ENCODE assay signal across 16 cellular contexts in genomic region chr9:120336021-120336752, GRCh38.
DNase-seq lines count a peak whose midpoint lies in the region; ATAC-seq, FAIRE-seq and TF ChIP-seq lines count a peak whose summit lies in the region.
"Had no signal": no experiment of that assay in that cellular context is flagged by ENCODE, and none has a peak within 500 bp of the region (broad histone marks: within the 10 kb centered on the region; RNA-seq: fewer than 3 reads in every experiment).

No MANE protein-coding gene starts in this region.

- DNase-seq in activated T-cell treated with anti-CD3 and anti-CD28 coated beads, Interleukin-2, amount 50 U/mL, for 24 hours, result peak; percentile 31
- DNase-seq in activated T-cell treated with anti-CD3 and anti-CD28 coated beads, Interleukin-2, amount 50 U/mL, for 1 hour, result no peak
- DNase-seq in IMR-90 (peak; percentile 7), astrocyte (ENCODE audit: low read depth) (no peak), RPMI8226 (no peak), COLO829 (ENCODE audit: low spot score) (no peak)
- DNase-seq in stimulated activated effector memory CD8-positive, alpha-beta T cell treated with anti-CD3 and anti-CD28 coated beads, Interleukin-12 subunit alpha, Interleukin-12 subunit beta, amount 100 ng/mL, for 72 hours (ENCODE audit: low spot score in 2 of 2), result no peak
- DNase-seq: foreskin melanocyte, immature natural killer cell, mucosa of descending colon, NCI-H1436 treated with DMSO at 0.1 percent for 48 hours, OCI-M1, upper lobe of right lung had no signal

- H2AK5ac ChIP-seq in IMR-90 (ENCODE audit: low read depth, low read length), result no peak overlapping the region

- WGBS in IMR-90 (ENCODE audit: extremely low coverage in 2 of 2, insufficient read length in 1 of 2), 2 experiments, result 80% methylated on average over 1 of the region's 6 CpGs; no CpG with 5 or more reads in 1 of the 2 experiments

- intact Hi-C loops in IMR-90 (cut with micrococcal nuclease), result no loop called here

- no peak overlapping the region for H4K8ac ChIP-seq in IMR-90 (ENCODE audit: low read depth in 2 of 2, low read length in 2 of 2)

- H3K4me2 ChIP-seq in IMR-90 (ENCODE audit: low read depth, low read length) (no peak overlapping the region), astrocyte (ENCODE audit: low read length) (no peak overlapping the region)

- no peaks in the 10 kb centered on the region for H3K9me3 Mint-ChIP-seq in activated T-cell treated with anti-CD3 and anti-CD28 coated beads, Interleukin-2, amount 50 U/mL, for 24 hours
- H3K9me3 Mint-ChIP-seq in astrocyte (ENCODE audit: unreplicated experiment), result peaks cover 2% of the 10 kb centered on the region
- peaks cover 1% of the 10 kb centered on the region for H3K9me3 Mint-ChIP-seq in stimulated activated effector memory CD8-positive, alpha-beta T cell treated with anti-CD3 and anti-CD28 coated beads, Interleukin-12 subunit alpha, Interleukin-12 subunit beta, amount 100 ng/mL, for 72 hours
- H3K9me3 Mint-ChIP-seq: immature natural killer cell had no signal

- H2BK15ac ChIP-seq in IMR-90 (ENCODE audit: low read depth, low read length), result no peak overlapping the region

- TF ChIP-seq POLR2A in IMR-90 (IDR thresholded peaks at IDR 0.05; ENCODE audit: low read depth, low read length), result no peak

- H3K4me3 ChIP-seq in IMR-90 (ENCODE audit: insufficient read depth, low read depth, low read length) (no peak overlapping the region), astrocyte (ENCODE audit: insufficient read depth, low read depth, low read length) (no peak overlapping the region)
- H3K4me3 ChIP-seq: mucosa of descending colon, upper lobe of right lung had no signal

- no peak for FAIRE-seq in astrocyte (lab: Jason Lieb, UNC)

- H4K5ac ChIP-seq in IMR-90 (ENCODE audit: low read depth, low read length), result no peak overlapping the region

- H2AK9ac ChIP-seq in IMR-90 (replicated peaks; ENCODE audit: low read depth, low read length, poor library complexity), result no peak overlapping the region

- no peak overlapping the region for H3K23ac ChIP-seq in IMR-90 (ENCODE audit: low read depth, low read length)

- no peak for ATAC-seq in IMR-90 (ENCODE audit: low read depth)
- peak; percentile 96 for ATAC-seq in stimulated activated effector memory CD8-positive, alpha-beta T cell treated with anti-CD3 and anti-CD28 coated beads, Interleukin-12 subunit alpha, Interleukin-12 subunit beta, amount 100 ng/mL, for 72 hours
- ATAC-seq in GM18520 (IDR thresholded peaks at IDR 0.05; ENCODE audit: unreplicated experiment), result no peak
- ATAC-seq: mucosa of descending colon, SK-N-SH treated with all-trans-retinoic acid at 6 μM for 48 hours, upper lobe of right lung had no signal

- H4K20me1 ChIP-seq in IMR-90 (ENCODE audit: insufficient read depth, low read length) (no peaks in the 10 kb centered on the region), astrocyte (ENCODE audit: insufficient read depth, low read length) (no peaks in the 10 kb centered on the region)

- H3K36me3 ChIP-seq in IMR-90 (ENCODE audit: control insufficient read depth, insufficient read depth, low read length) (no peaks in the 10 kb centered on the region), astrocyte (ENCODE audit: insufficient read depth, low read length) (no peaks in the 10 kb centered on the region)
- H3K36me3 ChIP-seq: upper lobe of right lung had no signal

- H2AFZ ChIP-seq in IMR-90 (replicated peaks; ENCODE audit: low read length, poor library complexity), result no peak overlapping the region
- H2AFZ ChIP-seq in astrocyte (ENCODE audit: low read depth, low read length), result no peak overlapping the region
- H2AFZ ChIP-seq: parathyroid adenoma had no signal

- peak overlapping the region; percentile 8 for H3K27ac Mint-ChIP-seq in activated T-cell treated with anti-CD3 and anti-CD28 coated beads, Interleukin-2, amount 50 U/mL, for 24 hours
- H3K27ac Mint-ChIP-seq in astrocyte (ENCODE audit: unreplicated experiment), result peak overlapping the region; percentile 44
- H3K27ac Mint-ChIP-seq in stimulated activated effector memory CD8-positive, alpha-beta T cell treated with anti-CD3 and anti-CD28 coated beads, Interleukin-12 subunit alpha, Interleukin-12 subunit beta, amount 100 ng/mL, for 72 hours, result no peak overlapping the region
- H3K27ac Mint-ChIP-seq: immature natural killer cell had no signal

- dilution Hi-C loops in IMR-90 (cut with HindIII; ENCODE audit: low sequenced_read_pairs, unreplicated experiment), result no loop called here

- H3K56ac ChIP-seq in IMR-90 (ENCODE audit: extremely low read depth, insufficient read depth, low read length), result no peak overlapping the region

- H3K14ac ChIP-seq in IMR-90 (replicated peaks; ENCODE audit: low read depth, low read length), result no peak overlapping the region

- no peaks in the 10 kb centered on the region for H3K79me1 ChIP-seq in IMR-90 (ENCODE audit: low read depth in 1 of 2, low read length in 2 of 2)

- H3K4ac ChIP-seq in IMR-90 (ENCODE audit: low read depth, low read length), result no peak overlapping the region

- H3K27me3 Mint-ChIP-seq in activated T-cell treated with anti-CD3 and anti-CD28 coated beads, Interleukin-2, amount 50 U/mL, for 24 hours, result peaks cover 29% of the 10 kb centered on the region
- H3K27me3 Mint-ChIP-seq in astrocyte (ENCODE audit: low read depth, unreplicated experiment), result peaks cover 7% of the 10 kb centered on the region

- TF ChIP-seq CTCF in IMR-90 (conservative IDR thresholded peaks at IDR 0.05; ENCODE audit: low read depth, low read length) (no peak), astrocyte (IDR thresholded peaks at IDR 0.05; ENCODE audit: insufficient read depth, low read depth, low read length) (no peak)

- no TSS peak for BruUV-seq in IMR-90 (replicated peaks; lab: Mats Ljungman, UMichigan)

- H3K36me3 Mint-ChIP-seq in activated T-cell treated with anti-CD3 and anti-CD28 coated beads, Interleukin-2, amount 50 U/mL, for 24 hours (ENCODE audit: low read depth), result no peaks in the 10 kb centered on the region
- no peaks in the 10 kb centered on the region for H3K36me3 Mint-ChIP-seq in astrocyte (ENCODE audit: low read depth, unreplicated experiment)
- H3K36me3 Mint-ChIP-seq in stimulated activated effector memory CD8-positive, alpha-beta T cell treated with anti-CD3 and anti-CD28 coated beads, Interleukin-12 subunit alpha, Interleukin-12 subunit beta, amount 100 ng/mL, for 72 hours, result no peaks in the 10 kb centered on the region
- H3K36me3 Mint-ChIP-seq: immature natural killer cell had no signal

- POLR2A ChIA-PET in IMR-90 (lab: Charles Lee; ENCODE audit: unreplicated experiment), result no interaction called here

- no peak overlapping the region for H3K9ac ChIP-seq in IMR-90 (ENCODE audit: low read depth, low read length)
- H3K9ac ChIP-seq in astrocyte (ENCODE audit: low read length), result no peak overlapping the region
- H3K9ac ChIP-seq: parathyroid adenoma had no signal

- no peak overlapping the region for H3K18ac ChIP-seq in IMR-90 (ENCODE audit: low read depth, low read length)

- no peaks in the 10 kb centered on the region for H3K9me3 ChIP-seq in IMR-90 (ENCODE audit: control insufficient read depth, insufficient read depth, low read length)
- no peaks in the 10 kb centered on the region for H3K9me3 ChIP-seq in astrocyte (ENCODE audit: insufficient read depth, low read depth, low read length)
- H3K9me3 ChIP-seq: mucosa of descending colon, upper lobe of right lung had no signal

- no peak overlapping the region for H3K27ac ChIP-seq in IMR-90 (ENCODE audit: insufficient read depth, low read length)
- no peak overlapping the region for H3K27ac ChIP-seq in astrocyte (ENCODE audit: low read depth, low read length)
- H3K27ac ChIP-seq: parathyroid adenoma, upper lobe of right lung had no signal

- H2BK20ac ChIP-seq in IMR-90 (ENCODE audit: low read depth, low read length), result no peak overlapping the region

- H3K4me1 Mint-ChIP-seq in activated T-cell treated with anti-CD3 and anti-CD28 coated beads, Interleukin-2, amount 50 U/mL, for 24 hours (ENCODE audit: low read depth), result peaks cover 11% of the 10 kb centered on the region
- H3K4me1 Mint-ChIP-seq in astrocyte (ENCODE audit: low read depth, unreplicated experiment), result no peaks in the 10 kb centered on the region
- H3K4me1 Mint-ChIP-seq in stimulated activated effector memory CD8-positive, alpha-beta T cell treated with anti-CD3 and anti-CD28 coated beads, Interleukin-12 subunit alpha, Interleukin-12 subunit beta, amount 100 ng/mL, for 72 hours, result peaks cover 10% of the 10 kb centered on the region
- H3K4me1 Mint-ChIP-seq: immature natural killer cell had no signal

- TF ChIP-seq RAD21 in IMR-90 (IDR thresholded peaks at IDR 0.05; ENCODE audit: low read length), result no peak

- H3K79me2 ChIP-seq in astrocyte (ENCODE audit: insufficient read depth, low read length), result no peaks in the 10 kb centered on the region
- H3K79me2 ChIP-seq: parathyroid adenoma had no signal

- peaks cover 5% of the 10 kb centered on the region for H3K27me3 ChIP-seq in IMR-90 (ENCODE audit: control insufficient read depth, insufficient read depth, low read length)
- no peaks in the 10 kb centered on the region for H3K27me3 ChIP-seq in astrocyte (ENCODE audit: insufficient read depth, low read length)
- H3K27me3 ChIP-seq: upper lobe of right lung had no signal

- H2BK5ac ChIP-seq in IMR-90 (ENCODE audit: low read depth, low read length, poor library complexity, severe bottlenecking), result no peak overlapping the region

- no peak overlapping the region for H2BK120ac ChIP-seq in IMR-90 (ENCODE audit: low read depth, low read length)

- H3K9me1 ChIP-seq in IMR-90 (ENCODE audit: insufficient read depth, low read length), result no peaks in the 10 kb centered on the region

- H4K91ac ChIP-seq in IMR-90 (ENCODE audit: insufficient read depth, low read depth, low read length), result no peak overlapping the region

- CTCF ChIA-PET in IMR-90 (lab: Yijun Ruan, JAX), result no interaction called here

- in situ Hi-C loops in IMR-90 (cut with MboI; ENCODE audit: low sequenced_read_pairs), result no loop called here

- H3K4me1 ChIP-seq in IMR-90 (ENCODE audit: control insufficient read depth, insufficient read depth, low read length) (no peaks in the 10 kb centered on the region), astrocyte (ENCODE audit: insufficient read depth, low read length) (no peaks in the 10 kb centered on the region)
- H3K4me1 ChIP-seq: parathyroid adenoma, upper lobe of right lung had no signal

- no peak overlapping the region for H3K4me3 Mint-ChIP-seq in activated T-cell treated with anti-CD3 and anti-CD28 coated beads, Interleukin-2, amount 50 U/mL, for 24 hours
- no peak overlapping the region for H3K4me3 Mint-ChIP-seq in astrocyte (ENCODE audit: unreplicated experiment)
- H3K4me3 Mint-ChIP-seq in stimulated activated effector memory CD8-positive, alpha-beta T cell treated with anti-CD3 and anti-CD28 coated beads, Interleukin-12 subunit alpha, Interleukin-12 subunit beta, amount 100 ng/mL, for 72 hours, result no peak overlapping the region
- H3K4me3 Mint-ChIP-seq: immature natural killer cell had no signal

TF ChIP-seq in IMR-90, 13 proteins besides CTCF, POLR2A, EP300 and RAD21 (continues in another document):
- TF ChIP-seq MXI1 (IDR thresholded peaks at IDR 0.05; ENCODE audit: borderline replicate concordance, low read depth, low read length), result no peak

Comparison
In these comparisons a context has a peak if more than half of its experiments do, and no peak if none do; other contexts are left out.
1. DNase-seq: peak in activated T-cell treated with anti-CD3 and anti-CD28 coated beads, Interleukin-2, amount 50 U/mL, for 24 hours (single experiment) and IMR-90 (single experiment); none in activated T-cell treated with anti-CD3 and anti-CD28 coated beads, Interleukin-2, amount 50 U/mL, for 1 hour (single experiment), astrocyte (single experiment), stimulated activated effector memory CD8-positive, alpha-beta T cell treated with anti-CD3 and anti-CD28 coated beads, Interleukin-12 subunit alpha, Interleukin-12 subunit beta, amount 100 ng/mL, for 72 hours (0 of 2), RPMI8226 (single experiment) and COLO829 (single experiment).